ENCODE assay signal across 1 cellular context in genomic region chr15:57323806-57324589, GRCh38.
A peak's percentile ranks its signal among the peaks of the same experiment; 100 is the strongest.
TF ChIP-seq lines count a peak whose summit lies in the region.

No MANE protein-coding gene starts in this region.

TF ChIP-seq in K562, 482 proteins besides CTCF, POLR2A, EP300 and RAD21 (continued from another document and continues in another):
- TF ChIP-seq, protein P1, sequence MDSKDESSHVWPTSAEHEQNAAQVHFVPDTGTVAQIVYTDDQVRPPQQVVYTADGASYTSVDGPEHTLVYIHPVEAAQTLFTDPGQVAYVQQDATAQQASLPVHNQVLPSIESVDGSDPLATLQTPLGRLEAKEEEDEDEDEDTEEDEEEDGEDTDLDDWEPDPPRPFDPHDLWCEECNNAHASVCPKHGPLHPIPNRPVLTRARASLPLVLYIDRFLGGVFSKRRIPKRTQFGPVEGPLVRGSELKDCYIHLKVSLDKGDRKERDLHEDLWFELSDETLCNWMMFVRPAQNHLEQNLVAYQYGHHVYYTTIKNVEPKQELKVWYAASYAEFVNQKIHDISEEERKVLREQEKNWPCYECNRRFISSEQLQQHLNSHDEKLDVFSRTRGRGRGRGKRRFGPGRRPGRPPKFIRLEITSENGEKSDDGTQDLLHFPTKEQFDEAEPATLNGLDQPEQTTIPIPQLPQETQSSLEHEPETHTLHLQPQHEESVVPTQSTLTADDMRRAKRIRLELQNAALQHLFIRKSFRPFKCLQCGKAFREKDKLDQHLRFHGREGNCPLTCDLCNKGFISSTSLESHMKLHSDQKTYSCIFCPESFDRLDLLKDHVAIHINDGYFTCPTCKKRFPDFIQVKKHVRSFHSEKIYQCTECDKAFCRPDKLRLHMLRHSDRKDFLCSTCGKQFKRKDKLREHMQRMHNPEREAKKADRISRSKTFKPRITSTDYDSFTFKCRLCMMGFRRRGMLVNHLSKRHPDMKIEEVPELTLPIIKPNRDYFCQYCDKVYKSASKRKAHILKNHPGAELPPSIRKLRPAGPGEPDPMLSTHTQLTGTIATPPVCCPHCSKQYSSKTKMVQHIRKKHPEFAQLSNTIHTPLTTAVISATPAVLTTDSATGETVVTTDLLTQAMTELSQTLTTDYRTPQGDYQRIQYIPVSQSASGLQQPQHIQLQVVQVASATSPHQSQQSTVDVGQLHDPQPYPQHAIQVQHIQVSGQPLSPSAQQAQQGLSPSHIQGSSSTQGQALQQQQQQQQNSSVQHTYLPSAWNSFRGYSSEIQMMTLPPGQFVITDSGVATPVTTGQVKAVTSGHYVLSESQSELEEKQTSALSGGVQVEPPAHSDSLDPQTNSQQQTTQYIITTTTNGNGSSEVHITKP (IDR thresholded peaks at IDR 0.05; ENCODE audit: partially characterized antibody): peak; percentile 99
- peak in 1 of 2 experiments; percentile 97; a peak in 2 of 4 replicates for TF ChIP-seq FOXK2 (conservative IDR thresholded peaks at IDR 0.05 in 1 of 2, IDR thresholded peaks at IDR 0.05 in 1 of 2; ENCODE audit: low read depth in 2 of 2)
- TF ChIP-seq NONO (IDR thresholded peaks at IDR 0.05; ENCODE audit: low read depth in 2 of 2, low read length in 1 of 2): peak in 1 of 2 experiments; percentile 77; a peak in 2 of 4 replicates
- peak; percentile 45; the same call in 1 of the 2 replicates for TF ChIP-seq MBD2 (IDR thresholded peaks at IDR 0.05; ENCODE audit: borderline replicate concordance, low read depth)
- TF ChIP-seq, protein P2, sequence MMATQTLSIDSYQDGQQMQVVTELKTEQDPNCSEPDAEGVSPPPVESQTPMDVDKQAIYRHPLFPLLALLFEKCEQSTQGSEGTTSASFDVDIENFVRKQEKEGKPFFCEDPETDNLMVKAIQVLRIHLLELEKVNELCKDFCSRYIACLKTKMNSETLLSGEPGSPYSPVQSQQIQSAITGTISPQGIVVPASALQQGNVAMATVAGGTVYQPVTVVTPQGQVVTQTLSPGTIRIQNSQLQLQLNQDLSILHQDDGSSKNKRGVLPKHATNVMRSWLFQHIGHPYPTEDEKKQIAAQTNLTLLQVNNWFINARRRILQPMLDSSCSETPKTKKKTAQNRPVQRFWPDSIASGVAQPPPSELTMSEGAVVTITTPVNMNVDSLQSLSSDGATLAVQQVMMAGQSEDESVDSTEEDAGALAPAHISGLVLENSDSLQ (IDR thresholded peaks at IDR 0.05): peak; percentile 88
- peak; percentile 88 for TF ChIP-seq POLR2B (IDR thresholded peaks at IDR 0.05; ENCODE audit: low read depth, partially characterized antibody)
- TF ChIP-seq POLR2AphosphoS5 (IDR thresholded peaks at IDR 0.05; ENCODE audit: control insufficient read depth, insufficient read depth, low read depth, low read length): peak; percentile 32; the same call in 1 of the 2 replicates
- TF ChIP-seq GABPA (tag; conservative IDR thresholded peaks at IDR 0.05; ENCODE audit: low read depth): peak; percentile 79
- TF ChIP-seq NCOA1 (IDR thresholded peaks at IDR 0.05; ENCODE audit: low read depth): peak; percentile 82
- TF ChIP-seq MBD1 (CRISPR knock-in tag; IDR thresholded peaks at IDR 0.05): no peak
- peak; percentile 96 for TF ChIP-seq OTX1 (CRISPR knock-in tag; IDR thresholded peaks at IDR 0.05)
- TF ChIP-seq SMAD4 (CRISPR knock-in tag; conservative IDR thresholded peaks at IDR 0.05): peak; percentile 13; the same call in 1 of the 2 replicates
- TF ChIP-seq NRF1 (conservative IDR thresholded peaks at IDR 0.05 in 1 of 2, IDR thresholded peaks at IDR 0.05 in 1 of 2): peak; percentile 32 to 34; a peak in 2 of 4 replicates
- TF ChIP-seq, protein P3, sequence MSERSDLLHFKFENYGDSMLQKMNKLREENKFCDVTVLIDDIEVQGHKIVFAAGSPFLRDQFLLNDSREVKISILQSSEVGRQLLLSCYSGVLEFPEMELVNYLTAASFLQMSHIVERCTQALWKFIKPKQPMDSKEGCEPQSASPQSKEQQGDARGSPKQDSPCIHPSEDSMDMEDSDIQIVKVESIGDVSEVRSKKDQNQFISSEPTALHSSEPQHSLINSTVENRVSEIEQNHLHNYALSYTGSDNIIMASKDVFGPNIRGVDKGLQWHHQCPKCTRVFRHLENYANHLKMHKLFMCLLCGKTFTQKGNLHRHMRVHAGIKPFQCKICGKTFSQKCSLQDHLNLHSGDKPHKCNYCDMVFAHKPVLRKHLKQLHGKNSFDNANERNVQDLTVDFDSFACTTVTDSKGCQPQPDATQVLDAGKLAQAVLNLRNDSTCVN (CRISPR knock-in tag; IDR thresholded peaks at IDR 0.05): peak; percentile 92
- TF ChIP-seq JUND (IDR thresholded peaks at IDR 0.05; ENCODE audit: borderline replicate concordance, low read depth, low read length): peak; percentile 31
- peak; percentile 69; the same call in 1 of the 3 replicates for TF ChIP-seq JUND (tag; IDR thresholded peaks at IDR 0.05; ENCODE audit: borderline replicate concordance, low read depth, low read length)
- TF ChIP-seq, protein P4, sequence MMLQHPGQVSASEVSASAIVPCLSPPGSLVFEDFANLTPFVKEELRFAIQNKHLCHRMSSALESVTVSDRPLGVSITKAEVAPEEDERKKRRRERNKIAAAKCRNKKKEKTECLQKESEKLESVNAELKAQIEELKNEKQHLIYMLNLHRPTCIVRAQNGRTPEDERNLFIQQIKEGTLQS (IDR thresholded peaks at IDR 0.05): peak; percentile 25; the same call in 1 of the 2 replicates
- TF ChIP-seq, protein P4 (CRISPR knock-in tag; conservative IDR thresholded peaks at IDR 0.05): no peak
- peak; percentile 69 for TF ChIP-seq SP1 (CRISPR knock-in tag; IDR thresholded peaks at IDR 0.05)
- TF ChIP-seq THAP12 (CRISPR knock-in tag; IDR thresholded peaks at IDR 0.05): peak; percentile 34; the same call in 1 of the 2 replicates
- TF ChIP-seq BRD9 (IDR thresholded peaks at IDR 0.05; ENCODE audit: low read depth, partially characterized antibody): peak; percentile 92
- TF ChIP-seq SNAPC5 (CRISPR knock-in tag; IDR thresholded peaks at IDR 0.05): no peak
- peak; percentile 87 for TF ChIP-seq MEIS2 (IDR thresholded peaks at IDR 0.05; ENCODE audit: partially characterized antibody)
- no peak for TF ChIP-seq MEF2A (IDR thresholded peaks at IDR 0.05; ENCODE audit: control insufficient read depth, low read depth, low read length)
- TF ChIP-seq RCOR1 (IDR thresholded peaks at IDR 0.05; ENCODE audit: borderline replicate concordance in 1 of 2, low read depth in 2 of 2, low read length in 2 of 2): peak in 1 of 2 experiments; percentile 40; a peak in 1 of 4 replicates
- 0 out of 2 replicates have a peak, but pooled peaks have one; percentile 31 for TF ChIP-seq SPI1 (IDR thresholded peaks at IDR 0.05; ENCODE audit: borderline replicate concordance, low read depth, low read length)
- TF ChIP-seq, protein P5, sequence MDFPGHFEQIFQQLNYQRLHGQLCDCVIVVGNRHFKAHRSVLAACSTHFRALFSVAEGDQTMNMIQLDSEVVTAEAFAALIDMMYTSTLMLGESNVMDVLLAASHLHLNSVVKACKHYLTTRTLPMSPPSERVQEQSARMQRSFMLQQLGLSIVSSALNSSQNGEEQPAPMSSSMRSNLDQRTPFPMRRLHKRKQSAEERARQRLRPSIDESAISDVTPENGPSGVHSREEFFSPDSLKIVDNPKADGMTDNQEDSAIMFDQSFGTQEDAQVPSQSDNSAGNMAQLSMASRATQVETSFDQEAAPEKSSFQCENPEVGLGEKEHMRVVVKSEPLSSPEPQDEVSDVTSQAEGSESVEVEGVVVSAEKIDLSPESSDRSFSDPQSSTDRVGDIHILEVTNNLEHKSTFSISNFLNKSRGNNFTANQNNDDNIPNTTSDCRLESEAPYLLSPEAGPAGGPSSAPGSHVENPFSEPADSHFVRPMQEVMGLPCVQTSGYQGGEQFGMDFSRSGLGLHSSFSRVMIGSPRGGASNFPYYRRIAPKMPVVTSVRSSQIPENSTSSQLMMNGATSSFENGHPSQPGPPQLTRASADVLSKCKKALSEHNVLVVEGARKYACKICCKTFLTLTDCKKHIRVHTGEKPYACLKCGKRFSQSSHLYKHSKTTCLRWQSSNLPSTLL (IDR thresholded peaks at IDR 0.05): peak; percentile 72; the same call in 1 of the 2 replicates
- peak; percentile 79 for TF ChIP-seq MYC (IDR thresholded peaks at IDR 0.05; ENCODE audit: low read depth, low read length)
- TF ChIP-seq MYC (CRISPR knock-in tag; IDR thresholded peaks at IDR 0.05; ENCODE audit: borderline replicate concordance, low read depth): no peak
- 0 out of 2 replicates have a peak, but pooled peaks have one; percentile 34 for TF ChIP-seq ZKSCAN8 (CRISPR knock-in tag; IDR thresholded peaks at IDR 0.05)
- peak; percentile 64 to 88; a peak in 3 of 4 replicates for TF ChIP-seq ARNT (IDR thresholded peaks at IDR 0.05)
- no peak for TF ChIP-seq ZNF561 (CRISPR knock-in tag; conservative IDR thresholded peaks at IDR 0.05)
- TF ChIP-seq PML (IDR thresholded peaks at IDR 0.05; ENCODE audit: low read length): 0 out of 2 replicates have a peak, but pooled peaks have one; percentile 39
- TF ChIP-seq KLF1 (tag; IDR thresholded peaks at IDR 0.05): peak; percentile 81; the same call in 1 of the 2 replicates
- TF ChIP-seq, protein P6, sequence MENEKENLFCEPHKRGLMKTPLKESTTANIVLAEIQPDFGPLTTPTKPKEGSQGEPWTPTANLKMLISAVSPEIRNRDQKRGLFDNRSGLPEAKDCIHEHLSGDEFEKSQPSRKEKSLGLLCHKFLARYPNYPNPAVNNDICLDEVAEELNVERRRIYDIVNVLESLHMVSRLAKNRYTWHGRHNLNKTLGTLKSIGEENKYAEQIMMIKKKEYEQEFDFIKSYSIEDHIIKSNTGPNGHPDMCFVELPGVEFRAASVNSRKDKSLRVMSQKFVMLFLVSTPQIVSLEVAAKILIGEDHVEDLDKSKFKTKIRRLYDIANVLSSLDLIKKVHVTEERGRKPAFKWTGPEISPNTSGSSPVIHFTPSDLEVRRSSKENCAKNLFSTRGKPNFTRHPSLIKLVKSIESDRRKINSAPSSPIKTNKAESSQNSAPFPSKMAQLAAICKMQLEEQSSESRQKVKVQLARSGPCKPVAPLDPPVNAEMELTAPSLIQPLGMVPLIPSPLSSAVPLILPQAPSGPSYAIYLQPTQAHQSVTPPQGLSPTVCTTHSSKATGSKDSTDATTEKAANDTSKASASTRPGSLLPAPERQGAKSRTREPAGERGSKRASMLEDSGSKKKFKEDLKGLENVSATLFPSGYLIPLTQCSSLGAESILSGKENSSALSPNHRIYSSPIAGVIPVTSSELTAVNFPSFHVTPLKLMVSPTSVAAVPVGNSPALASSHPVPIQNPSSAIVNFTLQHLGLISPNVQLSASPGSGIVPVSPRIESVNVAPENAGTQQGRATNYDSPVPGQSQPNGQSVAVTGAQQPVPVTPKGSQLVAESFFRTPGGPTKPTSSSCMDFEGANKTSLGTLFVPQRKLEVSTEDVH (IDR thresholded peaks at IDR 0.05; ENCODE audit: low read depth, partially characterized antibody): peak; percentile 60
- TF ChIP-seq CTBP1 (IDR thresholded peaks at IDR 0.05; ENCODE audit: borderline replicate concordance): peak; percentile 85
- 0 out of 2 replicates have a peak, but pooled peaks have one; percentile 29 for TF ChIP-seq RAD51 (IDR thresholded peaks at IDR 0.05; ENCODE audit: borderline replicate concordance, low read depth)
- TF ChIP-seq LARP7 (IDR thresholded peaks at IDR 0.05): peak; percentile 81; the same call in 1 of the 2 replicates
- TF ChIP-seq TFAP4 (CRISPR knock-in tag; IDR thresholded peaks at IDR 0.05; ENCODE audit: borderline replicate concordance): peak; percentile 32; the same call in 1 of the 2 replicates
- peak; percentile 81; the same call in 1 of the 2 replicates for TF ChIP-seq NBN (IDR thresholded peaks at IDR 0.05; ENCODE audit: low read depth)
- no peak for TF ChIP-seq SNIP1 (IDR thresholded peaks at IDR 0.05; ENCODE audit: low read depth)
- TF ChIP-seq, protein P7, sequence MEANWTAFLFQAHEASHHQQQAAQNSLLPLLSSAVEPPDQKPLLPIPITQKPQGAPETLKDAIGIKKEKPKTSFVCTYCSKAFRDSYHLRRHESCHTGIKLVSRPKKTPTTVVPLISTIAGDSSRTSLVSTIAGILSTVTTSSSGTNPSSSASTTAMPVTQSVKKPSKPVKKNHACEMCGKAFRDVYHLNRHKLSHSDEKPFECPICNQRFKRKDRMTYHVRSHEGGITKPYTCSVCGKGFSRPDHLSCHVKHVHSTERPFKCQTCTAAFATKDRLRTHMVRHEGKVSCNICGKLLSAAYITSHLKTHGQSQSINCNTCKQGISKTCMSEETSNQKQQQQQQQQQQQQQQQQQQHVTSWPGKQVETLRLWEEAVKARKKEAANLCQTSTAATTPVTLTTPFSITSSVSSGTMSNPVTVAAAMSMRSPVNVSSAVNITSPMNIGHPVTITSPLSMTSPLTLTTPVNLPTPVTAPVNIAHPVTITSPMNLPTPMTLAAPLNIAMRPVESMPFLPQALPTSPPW (CRISPR knock-in tag; IDR thresholded peaks at IDR 0.05): peak; percentile 97
